7 cellular contexts compared by ENCODE assay signal in the genomic region with DNA sequence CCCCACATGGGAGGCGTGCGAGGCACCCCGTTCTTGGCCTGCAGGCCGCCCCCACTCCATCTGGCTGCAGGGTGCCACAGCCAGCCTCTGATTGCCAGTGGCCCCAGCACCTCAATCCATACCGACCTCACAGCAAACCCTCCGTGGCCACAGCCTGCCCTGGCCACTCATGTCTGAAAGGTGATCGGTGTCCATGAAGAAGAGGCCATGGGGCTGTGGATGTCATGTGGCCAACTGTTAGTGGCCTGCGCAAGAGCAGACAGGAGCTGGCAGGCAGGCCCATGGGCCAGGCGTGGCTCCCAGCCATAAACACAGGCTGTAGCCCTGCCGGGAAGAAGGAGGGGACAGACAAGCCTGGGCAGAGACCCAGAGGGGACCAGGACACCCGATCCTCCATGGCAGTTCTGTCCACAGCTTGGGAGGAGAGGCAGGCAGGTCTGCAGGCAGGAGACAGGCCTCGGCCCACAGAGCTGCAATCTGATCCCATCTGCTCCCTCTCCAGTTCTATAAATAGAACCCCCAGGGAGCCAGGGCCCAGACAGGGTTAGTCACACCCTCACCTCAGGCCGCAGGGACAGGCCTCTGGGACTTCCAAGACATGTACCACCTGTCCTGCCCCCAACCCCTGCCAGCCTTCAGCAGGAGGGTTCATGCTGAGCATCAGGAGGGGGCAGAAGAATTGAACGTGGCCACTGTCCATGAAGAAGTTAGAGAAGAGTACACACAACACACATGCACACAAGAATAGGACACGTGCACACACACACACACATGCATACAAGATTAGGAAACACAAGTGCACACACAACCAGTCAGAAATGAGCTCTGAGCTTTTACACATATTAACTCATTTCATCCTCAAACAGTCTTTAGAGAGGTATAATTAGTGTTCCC. TPM values are rescaled to one million over a fixed set of nuclear protein-coding genes. Genes with fewer than 3 reads are reported as not detected.
DNase-seq lines count a peak whose midpoint lies in the region; ATAC-seq and TF ChIP-seq lines count a peak whose summit lies in the region.

No MANE protein-coding gene starts in this region.

- H3K4me1 Mint-ChIP-seq in immature natural killer cell, result peaks cover 20 to 21% of the 10 kb centered on the region in 2 donors

- peaks cover 0 to 4% (median 0%) of the 10 kb centered on the region in 3 donors for H3K36me3 Mint-ChIP-seq in immature natural killer cell

- H3K27ac Mint-ChIP-seq in immature natural killer cell, result no peak overlapping the region

- H3K36me3 ChIP-seq in right atrium auricular region (no peaks in the 10 kb centered on the region), thoracic aorta (no peaks in the 10 kb centered on the region)

- no peak overlapping the region for H3K4me3 Mint-ChIP-seq in immature natural killer cell

- ATAC-seq in thoracic aorta (ENCODE audit: insufficient number of reproducible peaks, low FRiP score, low read depth), result no peak
- ATAC-seq in GM19035 (IDR thresholded peaks at IDR 0.05; ENCODE audit: unreplicated experiment), result no peak

- peaks cover 2 to 4% (median 2%) of the 10 kb centered on the region in 3 donors for H3K27me3 Mint-ChIP-seq in immature natural killer cell (ENCODE audit: low read depth in 3 of 3)

- TF ChIP-seq RAD21 in Ishikawa (IDR thresholded peaks at IDR 0.05; ENCODE audit: low read depth), result no peak

- DNase-seq in SK-N-DZ (ENCODE audit: low spot score) (peak; percentile 83), right atrium auricular region (ENCODE audit: low spot score) (no peak), thoracic aorta (ENCODE audit: low spot score) (peak; percentile 13), SKM-1 (lab: John Stamatoyannopoulos, UW; ENCODE audit: unreplicated experiment) (no peak), immature natural killer cell (no peak)

- no peaks in the 10 kb centered on the region for H3K27me3 ChIP-seq in right atrium auricular region
- no peaks in the 10 kb centered on the region for H3K27me3 ChIP-seq in thoracic aorta (replicated peaks; ENCODE audit: insufficient read depth)

- H3K4me1 ChIP-seq in right atrium auricular region (peaks cover 0 to 12% of the 10 kb centered on the region in 2 donors), thoracic aorta (ENCODE audit: control insufficient read depth in 1 of 2, low read depth in 2 of 2) (peaks cover 2 to 20% of the 10 kb centered on the region in 2 donors)

- H3K9me3 ChIP-seq in right atrium auricular region (no peaks in the 10 kb centered on the region), thoracic aorta (no peaks in the 10 kb centered on the region)

- TF ChIP-seq CTCF in right atrium auricular region (IDR thresholded peaks at IDR 0.05) (no peak), thoracic aorta (IDR thresholded peaks at IDR 0.05) (no peak)

- H3K27ac ChIP-seq in right atrium auricular region, result peak overlapping the region; percentile 70 to 72
- H3K27ac ChIP-seq in thoracic aorta, result peak overlapping the region; percentile 72 to 75

- no peaks in the 10 kb centered on the region for H3K9me3 Mint-ChIP-seq in immature natural killer cell

- 0 out of 2 replicates have a peak, but pooled peaks have one; percentile 52 for TF ChIP-seq EP300 in Ishikawa (IDR thresholded peaks at IDR 0.05; ENCODE audit: borderline replicate concordance)

- no peak overlapping the region for H3K4me3 ChIP-seq in right atrium auricular region
- no peak overlapping the region for H3K4me3 ChIP-seq in thoracic aorta

TF ChIP-seq in Ishikawa, 13 proteins besides CTCF, POLR2A, EP300 and RAD21:
- no peak for TF ChIP-seq TAF1 (IDR thresholded peaks at IDR 0.05; ENCODE audit: low read depth)
- 0 out of 2 replicates have a peak, but pooled peaks have one; percentile 21 for TF ChIP-seq TEAD4 (IDR thresholded peaks at IDR 0.05)
- TF ChIP-seq, protein P1, sequence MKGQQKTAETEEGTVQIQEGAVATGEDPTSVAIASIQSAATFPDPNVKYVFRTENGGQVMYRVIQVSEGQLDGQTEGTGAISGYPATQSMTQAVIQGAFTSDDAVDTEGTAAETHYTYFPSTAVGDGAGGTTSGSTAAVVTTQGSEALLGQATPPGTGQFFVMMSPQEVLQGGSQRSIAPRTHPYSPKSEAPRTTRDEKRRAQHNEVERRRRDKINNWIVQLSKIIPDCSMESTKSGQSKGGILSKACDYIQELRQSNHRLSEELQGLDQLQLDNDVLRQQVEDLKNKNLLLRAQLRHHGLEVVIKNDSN (IDR thresholded peaks at IDR 0.05), result peak; percentile 60
- TF ChIP-seq NFIC (IDR thresholded peaks at IDR 0.05), result peak; percentile 28; the same call in 1 of the 2 replicates
- no peak for TF ChIP-seq CREB1 (IDR thresholded peaks at IDR 0.05; ENCODE audit: low read depth)
- TF ChIP-seq, protein P2, sequence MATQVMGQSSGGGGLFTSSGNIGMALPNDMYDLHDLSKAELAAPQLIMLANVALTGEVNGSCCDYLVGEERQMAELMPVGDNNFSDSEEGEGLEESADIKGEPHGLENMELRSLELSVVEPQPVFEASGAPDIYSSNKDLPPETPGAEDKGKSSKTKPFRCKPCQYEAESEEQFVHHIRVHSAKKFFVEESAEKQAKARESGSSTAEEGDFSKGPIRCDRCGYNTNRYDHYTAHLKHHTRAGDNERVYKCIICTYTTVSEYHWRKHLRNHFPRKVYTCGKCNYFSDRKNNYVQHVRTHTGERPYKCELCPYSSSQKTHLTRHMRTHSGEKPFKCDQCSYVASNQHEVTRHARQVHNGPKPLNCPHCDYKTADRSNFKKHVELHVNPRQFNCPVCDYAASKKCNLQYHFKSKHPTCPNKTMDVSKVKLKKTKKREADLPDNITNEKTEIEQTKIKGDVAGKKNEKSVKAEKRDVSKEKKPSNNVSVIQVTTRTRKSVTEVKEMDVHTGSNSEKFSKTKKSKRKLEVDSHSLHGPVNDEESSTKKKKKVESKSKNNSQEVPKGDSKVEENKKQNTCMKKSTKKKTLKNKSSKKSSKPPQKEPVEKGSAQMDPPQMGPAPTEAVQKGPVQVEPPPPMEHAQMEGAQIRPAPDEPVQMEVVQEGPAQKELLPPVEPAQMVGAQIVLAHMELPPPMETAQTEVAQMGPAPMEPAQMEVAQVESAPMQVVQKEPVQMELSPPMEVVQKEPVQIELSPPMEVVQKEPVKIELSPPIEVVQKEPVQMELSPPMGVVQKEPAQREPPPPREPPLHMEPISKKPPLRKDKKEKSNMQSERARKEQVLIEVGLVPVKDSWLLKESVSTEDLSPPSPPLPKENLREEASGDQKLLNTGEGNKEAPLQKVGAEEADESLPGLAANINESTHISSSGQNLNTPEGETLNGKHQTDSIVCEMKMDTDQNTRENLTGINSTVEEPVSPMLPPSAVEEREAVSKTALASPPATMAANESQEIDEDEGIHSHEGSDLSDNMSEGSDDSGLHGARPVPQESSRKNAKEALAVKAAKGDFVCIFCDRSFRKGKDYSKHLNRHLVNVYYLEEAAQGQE (IDR thresholded peaks at IDR 0.05; ENCODE audit: low read depth), result no peak
- no peak for TF ChIP-seq ZBTB7A (IDR thresholded peaks at IDR 0.05; ENCODE audit: low read depth)
- peak; percentile 69; the same call in 1 of the 2 replicates for TF ChIP-seq TCF12 (IDR thresholded peaks at IDR 0.05; ENCODE audit: low read depth)
- no peak for TF ChIP-seq FOXM1 (IDR thresholded peaks at IDR 0.05; ENCODE audit: borderline replicate concordance, low read depth)
- no peak for TF ChIP-seq CEBPB (IDR thresholded peaks at IDR 0.05)
- 0 out of 2 replicates have a peak, but pooled peaks have one; percentile 26 for TF ChIP-seq YY1 (IDR thresholded peaks at IDR 0.05; ENCODE audit: low read depth)
- peak; percentile 24; the same call in 1 of the 2 replicates for TF ChIP-seq EGR1 (IDR thresholded peaks at IDR 0.05)
- TF ChIP-seq, protein P3, sequence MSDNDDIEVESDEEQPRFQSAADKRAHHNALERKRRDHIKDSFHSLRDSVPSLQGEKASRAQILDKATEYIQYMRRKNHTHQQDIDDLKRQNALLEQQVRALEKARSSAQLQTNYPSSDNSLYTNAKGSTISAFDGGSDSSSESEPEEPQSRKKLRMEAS (IDR thresholded peaks at IDR 0.05), result peak; percentile 55; the same call in 1 of the 2 replicates

RNA-seq across cellular contexts. Expression of a gene that starts 16.9 kb away (rescaled TPM):
- 2.7 and 3.6 TPM in 2 replicates for polyA plus RNA-seq in SK-N-DZ (2014; cell fraction: cytosol; rRNA removed)
- 2.8 and 8.0 TPM in 2 replicates for polyA plus RNA-seq in SK-N-DZ (2014; cell fraction: nucleus; rRNA removed)
- total RNA-seq in right atrium auricular region, result 1 to 10 TPM; 4.4 to 8.2 TPM
- 10 to 100 TPM; 17.9 to 31.4 TPM for total RNA-seq in thoracic aorta
- 1 to 10 TPM in 1 of 3 donors, under 1 TPM in 1, not detected in 1; 0.83 to 1.9 TPM for polyA plus RNA-seq in immature natural killer cell

Comparison
In these comparisons a context has a peak if more than half of its experiments do, and no peak if none do; other contexts are left out.
1. DNase-seq: peak in SK-N-DZ (single experiment) and thoracic aorta (single experiment); none in right atrium auricular region (single experiment), SKM-1 (single experiment) and immature natural killer cell (0 of 3).